In genomic region chr13:59354665-59355064, GRCh38 we compare ENCODE assay signal across 23 cellular contexts.
DNase-seq lines count a peak whose midpoint lies in the region; ATAC-seq and TF ChIP-seq lines count a peak whose summit lies in the region.
"Had no signal": no experiment of that assay in that cellular context is flagged by ENCODE, and none has a peak within 500 bp of the region (broad histone marks: within the 10 kb centered on the region; RNA-seq: fewer than 3 reads in every experiment).

No MANE protein-coding gene starts in this region.

- DNase-seq in GM23338 (ENCODE audit: low spot score) (no peak), HT-29 (ENCODE audit: low spot score) (peak; percentile 60), kidney tubule cell (ENCODE audit: low spot score) (peak; percentile 27), COLO668 (lab: John Stamatoyannopoulos, UW; ENCODE audit: unreplicated experiment) (no peak), MM.1S (no peak)
- DNase-seq in stimulated activated naive B cell treated with anti-CD40 and anti-IgM and Interleukin-4, amounts not matched to agents 10 μg/mL and 1 μg/mL and 100 μg/mL, for 72 hours: no peak
- no peak for DNase-seq in activated CD4-positive, alpha-beta T cell treated with anti-CD3 and anti-CD28 coated beads, Interleukin-2, amount 50 U/mL, for 4 hours
- DNase-seq: activated CD8-positive, alpha-beta memory T cell treated with anti-CD3 and anti-CD28 coated beads, Interleukin-2, amount 50 U/mL, for 48 hours; activated gamma-delta T cell treated with Interleukin-2 at 50 U/mL for 16 hours; anterior cingulate cortex; cerebellar nuclear complex; COR-L47; GOT3; hypothalamus; NCI-H1048; NCI-H2227 treated with DMSO at 0.1 percent for 48 hours; NK-92 treated with Interleukin-12 subunit alpha and Interleukin-12 subunit beta, amount 100 ng/mL, for 24 hours; occipital lobe; SHP77; sigmoid colon; stimulated activated CD4-positive, alpha-beta T cell treated with anti-CD3 and anti-CD28 coated beads, Interleukin-1b, Interleukin-23, amount 100 ng/mL, for 48 hours; T-helper 17 cell had no signal

- no peaks in the 10 kb centered on the region for H3K4me1 ChIP-seq in GM23338 (ENCODE audit: insufficient read depth)
- no peaks in the 10 kb centered on the region for H3K4me1 ChIP-seq in MM.1S (ENCODE audit: low read length)

- H3K79me2 ChIP-seq in GM23338 (replicated peaks; ENCODE audit: insufficient read depth) (no peaks in the 10 kb centered on the region), MM.1S (ENCODE audit: low read length) (no peaks in the 10 kb centered on the region)

- TF ChIP-seq CTCF in GM23338 (conservative IDR thresholded peaks at IDR 0.05; ENCODE audit: low read depth in 2 of 2) (no peak), MM.1S (IDR thresholded peaks at IDR 0.05; ENCODE audit: low read length) (no peak)

- peaks cover 1% of the 10 kb centered on the region for H3K27me3 Mint-ChIP-seq in GM23338 (ENCODE audit: insufficient read depth, low read depth, poor library complexity)
- no peaks in the 10 kb centered on the region for H3K27me3 Mint-ChIP-seq in stimulated activated naive B cell treated with anti-CD40 and anti-IgM and Interleukin-4, amounts not matched to agents 10 μg/mL and 1 μg/mL and 100 μg/mL, for 72 hours

- no peaks in the 10 kb centered on the region for H3K36me3 Mint-ChIP-seq in GM23338 (ENCODE audit: low read depth)
- H3K36me3 Mint-ChIP-seq in stimulated activated naive B cell treated with anti-CD40 and anti-IgM and Interleukin-4, amounts not matched to agents 10 μg/mL and 1 μg/mL and 100 μg/mL, for 72 hours: no peaks in the 10 kb centered on the region

- H3K9me3 Mint-ChIP-seq in GM23338: no peaks in the 10 kb centered on the region
- no peaks in the 10 kb centered on the region for H3K9me3 Mint-ChIP-seq in stimulated activated naive B cell treated with anti-CD40 and anti-IgM and Interleukin-4, amounts not matched to agents 10 μg/mL and 1 μg/mL and 100 μg/mL, for 72 hours

- H3K9me2 ChIP-seq in GM23338 (ENCODE audit: insufficient read depth) (peaks cover 6% of the 10 kb centered on the region), MM.1S (replicated peaks; ENCODE audit: insufficient read depth, low read length) (no peaks in the 10 kb centered on the region)

- no peak overlapping the region for H3K27ac Mint-ChIP-seq in GM23338
- H3K27ac Mint-ChIP-seq in stimulated activated naive B cell treated with anti-CD40 and anti-IgM and Interleukin-4, amounts not matched to agents 10 μg/mL and 1 μg/mL and 100 μg/mL, for 72 hours: no peak overlapping the region
- H3K27ac Mint-ChIP-seq: T-helper 17 cell had no signal

- H4K20me1 ChIP-seq in GM23338 (replicated peaks; ENCODE audit: insufficient read depth) (no peaks in the 10 kb centered on the region), MM.1S (ENCODE audit: insufficient read depth, low read length) (no peaks in the 10 kb centered on the region)

- ATAC-seq in GM18508 (IDR thresholded peaks at IDR 0.05; ENCODE audit: insufficient read depth, unreplicated experiment) (peak; percentile 73), GM23338 (no peak)
- no peak for ATAC-seq in stimulated activated naive B cell treated with anti-CD40 and anti-IgM and Interleukin-4, amounts not matched to agents 10 μg/mL and 1 μg/mL and 100 μg/mL, for 72 hours (replicated peaks)
- ATAC-seq: T-helper 17 cell had no signal

- no peak overlapping the region for H3K4me3 Mint-ChIP-seq in GM23338
- no peak overlapping the region for H3K4me3 Mint-ChIP-seq in stimulated activated naive B cell treated with anti-CD40 and anti-IgM and Interleukin-4, amounts not matched to agents 10 μg/mL and 1 μg/mL and 100 μg/mL, for 72 hours
- H3K4me3 Mint-ChIP-seq: T-helper 17 cell had no signal

- no peaks in the 10 kb centered on the region for H3K9me3 ChIP-seq in MM.1S (replicated peaks; ENCODE audit: insufficient read depth, low read length)
- H3K9me3 ChIP-seq: sigmoid colon had no signal

- H3K4me2 ChIP-seq in GM23338 (no peak overlapping the region), MM.1S (ENCODE audit: low read depth, low read length) (no peak overlapping the region)

- H3K4me1 Mint-ChIP-seq in GM23338: peaks cover 11% of the 10 kb centered on the region
- no peaks in the 10 kb centered on the region for H3K4me1 Mint-ChIP-seq in stimulated activated naive B cell treated with anti-CD40 and anti-IgM and Interleukin-4, amounts not matched to agents 10 μg/mL and 1 μg/mL and 100 μg/mL, for 72 hours

- H2AFZ ChIP-seq in GM23338 (peak overlapping the region; percentile 56; the same call in 1 of the 2 replicates), MM.1S (ENCODE audit: low read length) (no peak overlapping the region)

- no peak overlapping the region for H3K9ac ChIP-seq in MM.1S (ENCODE audit: low read length)

- H3K4me3 ChIP-seq in GM23338 (no peak overlapping the region), MM.1S (ENCODE audit: low read length) (no peak overlapping the region)
- H3K4me3 ChIP-seq: sigmoid colon had no signal

- no peaks in the 10 kb centered on the region for H3K36me3 ChIP-seq in GM23338 (ENCODE audit: insufficient read depth)
- no peaks in the 10 kb centered on the region for H3K36me3 ChIP-seq in MM.1S (replicated peaks; ENCODE audit: insufficient read depth, low read length)
- H3K36me3 ChIP-seq: sigmoid colon had no signal

- H3F3A ChIP-seq in GM23338 (replicated peaks; ENCODE audit: low read depth): no peaks in the 10 kb centered on the region
- H3F3A ChIP-seq in MM.1S (ENCODE audit: insufficient read depth, low read length): no peaks in the 10 kb centered on the region

- no peaks in the 10 kb centered on the region for H3K27me3 ChIP-seq in GM23338 (ENCODE audit: insufficient read depth)
- H3K27me3 ChIP-seq in MM.1S (replicated peaks; ENCODE audit: insufficient read depth, low read length): no peaks in the 10 kb centered on the region
- H3K27me3 ChIP-seq: sigmoid colon had no signal

- H3K27ac ChIP-seq in GM23338 (ENCODE audit: low read depth): no peak overlapping the region
- no peak overlapping the region for H3K27ac ChIP-seq in MM.1S (ENCODE audit: low read length)

TF ChIP-seq in GM23338, 12 proteins besides CTCF, POLR2A, EP300 and RAD21:
- TF ChIP-seq STAT1 (IDR thresholded peaks at IDR 0.05; ENCODE audit: unreplicated experiment) (no peak), EZH2phosphoT487 (IDR thresholded peaks at IDR 0.05; ENCODE audit: unreplicated experiment) (no peak), ZNF331 (CRISPR knock-in tag; IDR thresholded peaks at IDR 0.05; ENCODE audit: low read depth) (no peak)
- TF ChIP-seq, protein P1, sequence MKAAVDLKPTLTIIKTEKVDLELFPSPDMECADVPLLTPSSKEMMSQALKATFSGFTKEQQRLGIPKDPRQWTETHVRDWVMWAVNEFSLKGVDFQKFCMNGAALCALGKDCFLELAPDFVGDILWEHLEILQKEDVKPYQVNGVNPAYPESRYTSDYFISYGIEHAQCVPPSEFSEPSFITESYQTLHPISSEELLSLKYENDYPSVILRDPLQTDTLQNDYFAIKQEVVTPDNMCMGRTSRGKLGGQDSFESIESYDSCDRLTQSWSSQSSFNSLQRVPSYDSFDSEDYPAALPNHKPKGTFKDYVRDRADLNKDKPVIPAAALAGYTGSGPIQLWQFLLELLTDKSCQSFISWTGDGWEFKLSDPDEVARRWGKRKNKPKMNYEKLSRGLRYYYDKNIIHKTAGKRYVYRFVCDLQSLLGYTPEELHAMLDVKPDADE (IDR thresholded peaks at IDR 0.05): no peak

Comparison
In these comparisons a context has a peak if more than half of its experiments do, and no peak if none do; other contexts are left out.
1. DNase-seq: peak in HT-29 (single experiment) and kidney tubule cell (single experiment); none in GM23338 (single experiment), stimulated activated naive B cell treated with anti-CD40 and anti-IgM and Interleukin-4, amounts not matched to agents 10 μg/mL and 1 μg/mL and 100 μg/mL, for 72 hours (single experiment), COLO668 (single experiment), activated CD4-positive, alpha-beta T cell treated with anti-CD3 and anti-CD28 coated beads, Interleukin-2, amount 50 U/mL, for 4 hours (0 of 2) and MM.1S (single experiment).